Comparison of ENCODE assay signal across 8 cellular contexts in the genomic region with DNA sequence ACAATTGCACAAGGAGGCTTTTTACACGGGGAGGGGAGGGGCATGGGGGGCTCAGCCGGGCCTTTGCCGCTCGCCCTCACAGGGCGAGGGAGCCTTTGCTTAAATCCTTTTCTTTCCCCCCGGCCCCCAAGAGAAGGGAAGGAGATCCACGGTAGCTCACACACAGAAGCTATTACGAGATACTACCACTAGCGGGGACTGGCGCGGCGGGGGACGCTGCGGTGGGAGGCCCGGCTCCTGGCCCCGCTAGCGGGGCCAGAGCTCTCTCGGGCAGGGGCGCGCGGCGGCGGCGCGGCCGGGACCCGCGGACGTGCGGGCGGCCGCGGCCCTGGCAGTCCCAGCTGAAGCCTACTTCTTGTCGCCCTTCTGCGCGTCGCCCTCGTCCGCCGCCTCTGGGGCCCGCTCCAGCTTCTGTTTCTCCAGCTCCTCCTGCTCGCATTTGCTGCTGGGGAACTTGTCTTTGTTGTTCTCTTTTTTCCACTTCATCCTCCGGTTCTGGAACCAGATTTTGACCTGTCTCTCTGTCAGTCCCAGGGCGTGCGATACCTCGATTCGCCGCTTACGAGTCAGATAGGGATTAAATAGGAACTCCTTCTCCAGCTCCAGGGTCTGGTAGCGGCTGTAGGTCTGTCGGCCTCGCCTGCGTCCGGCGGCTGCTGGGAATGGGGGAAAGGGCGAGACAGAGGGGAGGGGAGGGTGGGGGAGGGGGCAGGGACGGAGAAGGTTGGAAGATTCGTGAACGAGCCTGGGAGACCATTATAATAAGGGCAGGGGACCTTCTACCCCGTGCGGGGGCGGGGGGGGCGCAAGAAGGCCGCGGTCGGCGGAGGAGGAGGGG. TPM values are rescaled to one million over a fixed set of nuclear protein-coding genes. Genes with fewer than 3 reads are reported as not detected.
DNase-seq lines count a peak whose midpoint lies in the region; ATAC-seq lines count a peak whose summit lies in the region.

No MANE protein-coding gene starts in this region.

- H3K27ac Mint-ChIP-seq in CD4-positive, alpha-beta memory T cell, result peak overlapping the region in 3 of 7 donors; percentile 6 to 85 (median 43)
- H3K27ac Mint-ChIP-seq in naive thymus-derived CD4-positive, alpha-beta T cell, result peak overlapping the region in 1 of 9 donors; percentile 82

- H3K4me3 ChIP-seq in CD4-positive, alpha-beta memory T cell (ENCODE audit: low read length in 2 of 2), result peak overlapping the region; percentile 23 to 33
- peak overlapping the region; percentile 27 for H3K4me3 ChIP-seq in HAP-1
- peak overlapping the region; percentile 32 for H3K4me3 ChIP-seq in naive thymus-derived CD4-positive, alpha-beta T cell (ENCODE audit: low read length)

- peak overlapping the region; percentile 79 to 93 (median 84) for H3K4me3 Mint-ChIP-seq in CD4-positive, alpha-beta memory T cell
- peak overlapping the region; percentile 73 to 95 (median 86) for H3K4me3 Mint-ChIP-seq in naive thymus-derived CD4-positive, alpha-beta T cell

- peaks cover 27 to 67% (median 40%) of the 10 kb centered on the region in 4 donors for H3K4me1 Mint-ChIP-seq in CD4-positive, alpha-beta memory T cell
- H3K4me1 Mint-ChIP-seq in naive thymus-derived CD4-positive, alpha-beta T cell, result peaks cover 39 to 60% (median 52%) of the 10 kb centered on the region in 7 donors

- intact Hi-C loops in CD4-positive, alpha-beta memory T cell (cut with micrococcal nuclease), result no loop called here
- intact Hi-C loops in naive thymus-derived CD4-positive, alpha-beta T cell (cut with micrococcal nuclease), result loop anchor here (2.0 to 10.0 kb wide), 6 partner anchors 114 to 1352 kb away; a partner anchor contains a TSS

- H3K36me3 Mint-ChIP-seq in CD4-positive, alpha-beta memory T cell, result peaks cover 0 to 6% of the 10 kb centered on the region in 2 donors
- peaks cover 0 to 1% (median 0%) of the 10 kb centered on the region in 5 donors for H3K36me3 Mint-ChIP-seq in naive thymus-derived CD4-positive, alpha-beta T cell

- peaks cover 42 to 69% of the 10 kb centered on the region in 2 donors for H3K27me3 Mint-ChIP-seq in CD4-positive, alpha-beta memory T cell
- peaks cover 73 to 87% (median 80%) of the 10 kb centered on the region in 5 donors for H3K27me3 Mint-ChIP-seq in naive thymus-derived CD4-positive, alpha-beta T cell

- CTCF ChIA-PET in CD4-positive, alpha-beta memory T cell (lab: Charles Lee; ENCODE audit: partially characterized antibody), result interaction anchor here (0.6 to 3.9 kb wide), 13 partner anchors 10 to 588 kb away, joined by 3 to 16 read pairs (median 4); no protein-coding TSS in a partner anchor
- CTCF ChIA-PET in naive thymus-derived CD4-positive, alpha-beta T cell (lab: Charles Lee), result interaction anchor here (0.7 to 1.2 kb wide), 5 partner anchors 9 to 375 kb away, joined by 3 to 5 read pairs (median 3); a partner anchor contains a TSS

- peaks cover 58% of the 10 kb centered on the region for H3K4me1 ChIP-seq in CD4-positive, alpha-beta memory T cell (ENCODE audit: insufficient read depth, low read length)
- peaks cover 2% of the 10 kb centered on the region; the same call in 1 of the 2 replicates for H3K4me1 ChIP-seq in HAP-1
- H3K4me1 ChIP-seq in naive thymus-derived CD4-positive, alpha-beta T cell (ENCODE audit: control insufficient read depth in 2 of 2, insufficient read depth in 2 of 2, low read length in 2 of 2), result peaks cover 30 to 45% of the 10 kb centered on the region in 2 donors

- POLR2A ChIA-PET in CD4-positive, alpha-beta memory T cell (lab: Charles Lee; ENCODE audit: partially characterized antibody), result interaction anchor here (0.7 to 1.2 kb wide), 5 partner anchors 11 to 592 kb away, joined by 3 to 5 read pairs (median 3); no protein-coding TSS in a partner anchor
- POLR2A ChIA-PET in naive thymus-derived CD4-positive, alpha-beta T cell (lab: Charles Lee), result interaction anchor here (1.0 kb wide), 1 partner anchor 20 kb away, joined by 3 read pairs; a partner anchor contains a TSS

- DNase-seq in CD4-positive, alpha-beta memory T cell, result peak in 4 of 5 donors; percentile 56 to 64 (median 57)
- DNase-seq in HAP-1 (ENCODE audit: low spot score in 2 of 2) (peak; percentile 47 to 70), T-helper 1 cell (peak in 4 of 5 donors; percentile 37 to 46 (median 40)), dermis blood vessel endothelial cell (peak; percentile 71), LoVo (ENCODE audit: low spot score) (no peak)
- DNase-seq in naive thymus-derived CD4-positive, alpha-beta T cell, result peak in 4 of 9 donors; percentile 39 to 57 (median 42)

- H3K9me3 Mint-ChIP-seq in CD4-positive, alpha-beta memory T cell, result peaks cover 0 to 6% (median 0%) of the 10 kb centered on the region in 8 donors
- peaks cover 0 to 1% (median 0%) of the 10 kb centered on the region in 11 donors for H3K9me3 Mint-ChIP-seq in naive thymus-derived CD4-positive, alpha-beta T cell

- peak; percentile 80 for ATAC-seq in naive thymus-derived CD4-positive, alpha-beta T cell
- ATAC-seq in GM21576 (IDR thresholded peaks at IDR 0.05; ENCODE audit: unreplicated experiment) (no peak), HG02623 (IDR thresholded peaks at IDR 0.05; ENCODE audit: unreplicated experiment) (no peak)

- peaks cover 71% of the 10 kb centered on the region for H3K27me3 ChIP-seq in CD4-positive, alpha-beta memory T cell (ENCODE audit: insufficient read depth, low read length)
- peaks cover 44% of the 10 kb centered on the region for H3K27me3 ChIP-seq in HAP-1 (ENCODE audit: low read depth)
- H3K27me3 ChIP-seq in naive thymus-derived CD4-positive, alpha-beta T cell (ENCODE audit: control insufficient read depth in 2 of 2, insufficient read depth in 2 of 2, low read length in 2 of 2), result peaks cover 34 to 61% of the 10 kb centered on the region in 2 donors

- no peak overlapping the region for H3K27ac ChIP-seq in CD4-positive, alpha-beta memory T cell (ENCODE audit: low read depth, low read length)
- H3K27ac ChIP-seq in naive thymus-derived CD4-positive, alpha-beta T cell (ENCODE audit: low read depth, low read length), result no peak overlapping the region

- no peaks in the 10 kb centered on the region for H3K9me3 ChIP-seq in CD4-positive, alpha-beta memory T cell (ENCODE audit: control insufficient read depth in 1 of 2, low read length in 2 of 2)
- H3K9me3 ChIP-seq in HAP-1, result no peaks in the 10 kb centered on the region
- no peaks in the 10 kb centered on the region for H3K9me3 ChIP-seq in naive thymus-derived CD4-positive, alpha-beta T cell (ENCODE audit: control insufficient read depth in 2 of 3, low read length in 3 of 3)

- in situ Hi-C loops in HAP-1 (cut with MboI; ENCODE audit: low sequenced_read_pairs), result no loop called here

- no peaks in the 10 kb centered on the region for H3K36me3 ChIP-seq in CD4-positive, alpha-beta memory T cell (ENCODE audit: insufficient read depth, low read length)
- no peaks in the 10 kb centered on the region for H3K36me3 ChIP-seq in HAP-1 (replicated peaks)
- no peaks in the 10 kb centered on the region for H3K36me3 ChIP-seq in naive thymus-derived CD4-positive, alpha-beta T cell (ENCODE audit: control insufficient read depth in 2 of 3, insufficient read depth in 3 of 3, low read length in 3 of 3)

RNA-seq across cellular contexts. Expression of a gene that starts 2.0 kb away (rescaled TPM):
- total RNA-seq in CD4-positive, alpha-beta memory T cell, result not detected
- not detected for polyA plus RNA-seq in CD4-positive, alpha-beta memory T cell
- total RNA-seq in dermis blood vessel endothelial cell, result 1.2 and 4.1 TPM in 2 replicates
- not detected for total RNA-seq in naive thymus-derived CD4-positive, alpha-beta T cell
- not detected for polyA plus RNA-seq in naive thymus-derived CD4-positive, alpha-beta T cell

RNA-seq across cellular contexts. Expression of a gene that starts 2.3 kb away (rescaled TPM):
- total RNA-seq in CD4-positive, alpha-beta memory T cell, result under 1 TPM in 1 of 2 experiments, not detected in 1; 0.25 TPM
- polyA plus RNA-seq in CD4-positive, alpha-beta memory T cell, result 1 to 10 TPM in 1 of 2 donors, under 1 TPM in 1; 0.23 to 1.3 TPM
- total RNA-seq in dermis blood vessel endothelial cell, result 9.9 and 11.4 TPM in 2 replicates
- under 1 TPM in 1 of 5 experiments, not detected in 4; 0.31 TPM for total RNA-seq in naive thymus-derived CD4-positive, alpha-beta T cell
- not detected for polyA plus RNA-seq in naive thymus-derived CD4-positive, alpha-beta T cell

RNA-seq across cellular contexts. Expression of a gene that starts 8.3 kb away (rescaled TPM):
- total RNA-seq in CD4-positive, alpha-beta memory T cell, result under 1 TPM in 1 of 2 experiments, not detected in 1; 0.38 TPM
- not detected for polyA plus RNA-seq in CD4-positive, alpha-beta memory T cell
- 7.5 and 11.9 TPM in 2 replicates for total RNA-seq in dermis blood vessel endothelial cell
- total RNA-seq in naive thymus-derived CD4-positive, alpha-beta T cell, result under 1 TPM in 1 of 5 experiments, not detected in 4; 0.34 TPM
- polyA plus RNA-seq in naive thymus-derived CD4-positive, alpha-beta T cell, result not detected

RNA-seq across cellular contexts. Expression of a gene that starts 13.1 kb away (rescaled TPM):
- total RNA-seq in CD4-positive, alpha-beta memory T cell, result not detected
- not detected for polyA plus RNA-seq in CD4-positive, alpha-beta memory T cell
- total RNA-seq in dermis blood vessel endothelial cell, result 0.47 and 1.0 TPM in 2 replicates
- total RNA-seq in naive thymus-derived CD4-positive, alpha-beta T cell, result under 1 TPM in 3 of 5 experiments, not detected in 2; 0.12 to 0.24 (median 0.16) TPM
- not detected for polyA plus RNA-seq in naive thymus-derived CD4-positive, alpha-beta T cell

RNA-seq across cellular contexts. Expression of a gene that starts 19.5 kb away (rescaled TPM):
- not detected for total RNA-seq in CD4-positive, alpha-beta memory T cell
- not detected for polyA plus RNA-seq in CD4-positive, alpha-beta memory T cell
- total RNA-seq in dermis blood vessel endothelial cell, result 0.17 and 0.23 TPM in 2 replicates
- total RNA-seq in naive thymus-derived CD4-positive, alpha-beta T cell, result not detected
- not detected for polyA plus RNA-seq in naive thymus-derived CD4-positive, alpha-beta T cell
